ENCODE assay signal across 14 cellular contexts in the genomic region with DNA sequence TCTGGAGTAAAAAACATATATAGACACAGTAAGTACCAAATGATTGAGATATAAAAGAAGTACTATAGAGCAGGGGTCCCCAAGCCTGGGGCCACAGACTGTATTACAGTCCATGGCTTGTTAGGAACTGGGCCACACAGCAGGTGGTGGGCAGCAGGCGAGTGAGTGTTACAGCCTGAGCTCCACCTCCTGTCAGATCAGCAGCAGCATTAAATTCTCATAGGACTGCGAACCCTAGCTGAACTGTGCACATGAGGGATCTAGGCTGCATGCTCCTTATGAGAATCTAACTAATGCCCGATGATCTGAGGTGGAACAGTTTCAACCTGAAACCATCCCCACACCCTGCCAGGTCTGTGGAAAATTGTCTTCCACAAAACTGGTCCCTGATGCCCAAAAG.
DNase-seq lines count a peak whose midpoint lies in the region; TF ChIP-seq lines count a peak whose summit lies in the region.
"Had no signal": no experiment of that assay in that cellular context is flagged by ENCODE, and none has a peak within 500 bp of the region (broad histone marks: within the 10 kb centered on the region; RNA-seq: fewer than 3 reads in every experiment).

No MANE protein-coding gene starts in this region.

- no peak overlapping the region for H3K4me3 Mint-ChIP-seq in nephron
- no peak overlapping the region for H3K4me3 Mint-ChIP-seq in activated naive CD4-positive, alpha-beta T cell treated with anti-CD3 and anti-CD28 coated beads for 36 hours
- H3K4me3 Mint-ChIP-seq: CD4-positive, alpha-beta T cell; GM23338 had no signal

- H3K36me3 Mint-ChIP-seq in nephron (ENCODE audit: low read depth): no peaks in the 10 kb centered on the region
- peaks cover 36% of the 10 kb centered on the region for H3K36me3 Mint-ChIP-seq in activated naive CD4-positive, alpha-beta T cell treated with anti-CD3 and anti-CD28 coated beads for 36 hours (ENCODE audit: low read depth)

- intact Hi-C loops in activated naive CD4-positive, alpha-beta T cell treated with anti-CD3 and anti-CD28 coated beads for 36 hours (cut with micrococcal nuclease): no loop called here

- H3K27ac Mint-ChIP-seq in nephron: peak overlapping the region in 2 of 3 experiments; percentile 4 to 58
- no peak overlapping the region for H3K27ac Mint-ChIP-seq in activated naive CD4-positive, alpha-beta T cell treated with anti-CD3 and anti-CD28 coated beads for 36 hours
- H3K27ac Mint-ChIP-seq: CD4-positive, alpha-beta T cell; GM23338 had no signal

- CTCF ChIA-PET in activated naive CD4-positive, alpha-beta T cell treated with anti-CD3 and anti-CD28 coated beads for 36 hours (lab: Charles Lee): no interaction called here

- DNase-seq in NCI-H82 (lab: John Stamatoyannopoulos, UW) (peak; percentile 48), NCI-H82 treated with DMSO at 0.1 percent for 48 hours (lab: John Stamatoyannopoulos, UW; ENCODE audit: unreplicated experiment) (no peak), choroid plexus epithelial cell (ENCODE audit: low read depth) (peak; percentile 8), cortex of kidney (lab: John Stamatoyannopoulos, UW) (no peak)
- DNase-seq in activated naive CD4-positive, alpha-beta T cell treated with anti-CD3 and anti-CD28 coated beads for 36 hours: no peak
- DNase-seq in activated T-cell treated with anti-CD3 and anti-CD28 coated beads, Interleukin-2, amount 50 U/mL, for 48 hours: no peak
- DNase-seq: AML-193; Caco-2; CD4-positive, alpha-beta T cell; H7; IMR-90 had no signal

- H3K9me3 Mint-ChIP-seq in nephron: no peaks in the 10 kb centered on the region
- no peaks in the 10 kb centered on the region for H3K9me3 Mint-ChIP-seq in activated naive CD4-positive, alpha-beta T cell treated with anti-CD3 and anti-CD28 coated beads for 36 hours
- H3K9me3 Mint-ChIP-seq: GM23338 had no signal

- no peak for TF ChIP-seq CTCF in choroid plexus epithelial cell (conservative IDR thresholded peaks at IDR 0.05; ENCODE audit: low read depth, low read length)
- no peak for TF ChIP-seq CTCF in nephron (IDR thresholded peaks at IDR 0.05; ENCODE audit: unreplicated experiment in 3 of 3)

- no peak overlapping the region for H3K4me3 ChIP-seq in choroid plexus epithelial cell (ENCODE audit: low read depth, low read length)
- H3K4me3 ChIP-seq: A549, GM23338 had no signal

- peaks cover 2% of the 10 kb centered on the region for H3K27me3 Mint-ChIP-seq in nephron (ENCODE audit: low read depth)
- no peaks in the 10 kb centered on the region for H3K27me3 Mint-ChIP-seq in activated naive CD4-positive, alpha-beta T cell treated with anti-CD3 and anti-CD28 coated beads for 36 hours (ENCODE audit: low read depth)
- H3K27me3 Mint-ChIP-seq: CD4-positive, alpha-beta T cell had no signal

- peaks cover 14% of the 10 kb centered on the region for H3K4me1 Mint-ChIP-seq in nephron
- no peaks in the 10 kb centered on the region for H3K4me1 Mint-ChIP-seq in activated naive CD4-positive, alpha-beta T cell treated with anti-CD3 and anti-CD28 coated beads for 36 hours (ENCODE audit: low read depth)

Comparison
In these comparisons a context has a peak if more than half of its experiments do, and no peak if none do; other contexts are left out.
1. DNase-seq: peak in NCI-H82 (single experiment) and choroid plexus epithelial cell (single experiment); none in NCI-H82 treated with DMSO at 0.1 percent for 48 hours (single experiment), activated naive CD4-positive, alpha-beta T cell treated with anti-CD3 and anti-CD28 coated beads for 36 hours (single experiment), activated T-cell treated with anti-CD3 and anti-CD28 coated beads, Interleukin-2, amount 50 U/mL, for 48 hours (0 of 2) and cortex of kidney (single experiment).